Comparison of ENCODE assay signal across 10 cellular contexts in genomic region chr16:27317738-27318398, GRCh38. TPM values are rescaled to one million over a fixed set of nuclear protein-coding genes. Genes with fewer than 3 reads are reported as not detected.
A peak's percentile ranks its signal among the peaks of the same experiment; 100 is the strongest.
DNase-seq lines count a peak whose midpoint lies in the region; ATAC-seq, FAIRE-seq and TF ChIP-seq lines count a peak whose summit lies in the region.
"Had no signal": no experiment of that assay in that cellular context is flagged by ENCODE, and none has a peak within 500 bp of the region (broad histone marks: within the 10 kb centered on the region; RNA-seq: fewer than 3 reads in every experiment).

No MANE protein-coding gene starts in this region.

- no peak for DNase-seq in HFFc6
- no peak for DNase-seq in activated CD8-positive, alpha-beta memory T cell treated with anti-CD3 and anti-CD28 coated beads, Interleukin-2, amount 10 ng/mL, durations not matched to agents 7 days and 5 days
- no peak for DNase-seq in right atrium auricular region (ENCODE audit: low spot score)
- no peak for DNase-seq in stimulated activated effector memory CD8-positive, alpha-beta T cell treated with anti-CD3 and anti-CD28 coated beads, Interleukin-12 subunit alpha, Interleukin-12 subunit beta, amount 100 ng/mL, for 72 hours (ENCODE audit: low spot score in 2 of 2)
- DNase-seq in HCEC 1CT = no peak
- no peak for DNase-seq in NCI-H524 (lab: John Stamatoyannopoulos, UW)
- no peak for DNase-seq in pancreas
- DNase-seq: MG63 had no signal

- H3K4me1 ChIP-seq in right atrium auricular region = peaks cover 0 to 71% of the 10 kb centered on the region in 2 donors
- H3K4me1 ChIP-seq in pancreas = peaks cover 0 to 52% (median 18%) of the 10 kb centered on the region in 3 donors

- peak overlapping the region; percentile 49 to 90 for H3K27ac ChIP-seq in right atrium auricular region
- H3K27ac ChIP-seq in pancreas = peak overlapping the region in 2 of 4 donors; percentile 39 to 99

- 88 to 91% methylated on average over 10 of the region's 10 CpGs for WGBS in pancreas, 2 donors

- H3K27ac Mint-ChIP-seq in HFFc6 = peak overlapping the region; percentile 49
- peak overlapping the region; percentile 94 for H3K27ac Mint-ChIP-seq in activated CD8-positive, alpha-beta memory T cell treated with anti-CD3 and anti-CD28 coated beads, Interleukin-2, amount 10 ng/mL, durations not matched to agents 7 days and 5 days
- H3K27ac Mint-ChIP-seq in stimulated activated effector memory CD8-positive, alpha-beta T cell treated with anti-CD3 and anti-CD28 coated beads, Interleukin-12 subunit alpha, Interleukin-12 subunit beta, amount 100 ng/mL, for 72 hours = peak overlapping the region; percentile 91

- H3K9me3 Mint-ChIP-seq in HFFc6 = no peaks in the 10 kb centered on the region
- H3K9me3 Mint-ChIP-seq in activated CD8-positive, alpha-beta memory T cell treated with anti-CD3 and anti-CD28 coated beads, Interleukin-2, amount 10 ng/mL, durations not matched to agents 7 days and 5 days (ENCODE audit: low read depth) = no peaks in the 10 kb centered on the region
- no peaks in the 10 kb centered on the region for H3K9me3 Mint-ChIP-seq in stimulated activated effector memory CD8-positive, alpha-beta T cell treated with anti-CD3 and anti-CD28 coated beads, Interleukin-12 subunit alpha, Interleukin-12 subunit beta, amount 100 ng/mL, for 72 hours

- ATAC-seq in activated CD8-positive, alpha-beta memory T cell treated with anti-CD3 and anti-CD28 coated beads, Interleukin-2, amount 10 ng/mL, durations not matched to agents 7 days and 5 days = no peak
- peak; percentile 55 for ATAC-seq in stimulated activated effector memory CD8-positive, alpha-beta T cell treated with anti-CD3 and anti-CD28 coated beads, Interleukin-12 subunit alpha, Interleukin-12 subunit beta, amount 100 ng/mL, for 72 hours
- no peak for ATAC-seq in HG02759 (IDR thresholded peaks at IDR 0.05; ENCODE audit: unreplicated experiment)
- no peak for ATAC-seq in pancreas
- ATAC-seq: HCT116 had no signal

- no peak for TF ChIP-seq CTCF in HFFc6 (IDR thresholded peaks at IDR 0.05)
- TF ChIP-seq CTCF in right atrium auricular region (IDR thresholded peaks at IDR 0.05) = no peak
- no peak for TF ChIP-seq CTCF in pancreas (IDR thresholded peaks at IDR 0.05)

- H3K9me3 ChIP-seq in right atrium auricular region (no peaks in the 10 kb centered on the region), pancreas (no peaks in the 10 kb centered on the region)
- H3K9me3 ChIP-seq: MG63 had no signal

- intact Hi-C loops in pancreas (cut with DNase I) = no loop called here

- H3K4me3 ChIP-seq in right atrium auricular region = no peak overlapping the region
- H3K4me3 ChIP-seq in pancreas = peak overlapping the region in 1 of 4 donors; percentile 14
- H3K4me3 ChIP-seq: MG63 had no signal

- no peak overlapping the region; the same call in 1 of the 2 replicates for H3K4me3 Mint-ChIP-seq in HFFc6
- peak overlapping the region; percentile 94 for H3K4me3 Mint-ChIP-seq in activated CD8-positive, alpha-beta memory T cell treated with anti-CD3 and anti-CD28 coated beads, Interleukin-2, amount 10 ng/mL, durations not matched to agents 7 days and 5 days
- peak overlapping the region; percentile 100 for H3K4me3 Mint-ChIP-seq in stimulated activated effector memory CD8-positive, alpha-beta T cell treated with anti-CD3 and anti-CD28 coated beads, Interleukin-12 subunit alpha, Interleukin-12 subunit beta, amount 100 ng/mL, for 72 hours

- FAIRE-seq in pancreas (lab: Jason Lieb, UNC) = no peak

- H3K27me3 Mint-ChIP-seq in HFFc6 (ENCODE audit: insufficient read depth) = no peaks in the 10 kb centered on the region; the same call in 1 of the 2 replicates
- no peaks in the 10 kb centered on the region for H3K27me3 Mint-ChIP-seq in activated CD8-positive, alpha-beta memory T cell treated with anti-CD3 and anti-CD28 coated beads, Interleukin-2, amount 10 ng/mL, durations not matched to agents 7 days and 5 days

- H3K36me3 ChIP-seq in right atrium auricular region (no peaks in the 10 kb centered on the region), pancreas (no peaks in the 10 kb centered on the region)

- CTCF ChIA-PET in activated CD8-positive, alpha-beta memory T cell treated with anti-CD3 and anti-CD28 coated beads, Interleukin-2, amount 10 ng/mL, durations not matched to agents 7 days and 5 days (lab: Charles Lee) = interaction anchor here (0.9 to 6.7 kb wide), 16 partner anchors 9 to 144 kb away, joined by 3 to 116 read pairs (median 5); partner anchors contain the start of genes IL21R and NSMCE1

- H3K4me1 Mint-ChIP-seq in HFFc6 (ENCODE audit: low read depth) = peaks cover 90% of the 10 kb centered on the region
- peaks cover 74% of the 10 kb centered on the region for H3K4me1 Mint-ChIP-seq in activated CD8-positive, alpha-beta memory T cell treated with anti-CD3 and anti-CD28 coated beads, Interleukin-2, amount 10 ng/mL, durations not matched to agents 7 days and 5 days
- peaks cover 84% of the 10 kb centered on the region for H3K4me1 Mint-ChIP-seq in stimulated activated effector memory CD8-positive, alpha-beta T cell treated with anti-CD3 and anti-CD28 coated beads, Interleukin-12 subunit alpha, Interleukin-12 subunit beta, amount 100 ng/mL, for 72 hours

- H3K36me3 Mint-ChIP-seq in HFFc6 (ENCODE audit: low read depth) = peaks cover 21% of the 10 kb centered on the region
- peaks cover 60% of the 10 kb centered on the region for H3K36me3 Mint-ChIP-seq in activated CD8-positive, alpha-beta memory T cell treated with anti-CD3 and anti-CD28 coated beads, Interleukin-2, amount 10 ng/mL, durations not matched to agents 7 days and 5 days
- peaks cover 95% of the 10 kb centered on the region for H3K36me3 Mint-ChIP-seq in stimulated activated effector memory CD8-positive, alpha-beta T cell treated with anti-CD3 and anti-CD28 coated beads, Interleukin-12 subunit alpha, Interleukin-12 subunit beta, amount 100 ng/mL, for 72 hours

- no peaks in the 10 kb centered on the region for H3K27me3 ChIP-seq in right atrium auricular region
- H3K27me3 ChIP-seq in pancreas = no peaks in the 10 kb centered on the region
- H3K27me3 ChIP-seq: MG63 had no signal

RNA-seq across cellular contexts. Expression of gene IL4R, which starts 4.1 kb away (rescaled TPM):
- 10 to 100 TPM; 20.0 to 27.0 (median 23.2) TPM for total RNA-seq in HFFc6 (2021; fragmentation: NEBNext Ultra II Directional; extraction: Animal tissue kit (Norgen Biotek cat#: 25700))
- total RNA-seq in activated CD8-positive, alpha-beta memory T cell treated with anti-CD3 and anti-CD28 coated beads, Interleukin-2, amount 10 ng/mL, durations not matched to agents 7 days and 5 days = 100 to 1,000 TPM; 155 to 190 TPM
- total RNA-seq in right atrium auricular region (10 to 100 TPM; 11.9 to 35.5 TPM), pancreas (10 to 100 TPM; 16.0 to 58.7 (median 19.7) TPM)
- 10 to 100 TPM; 38.1 to 49.7 TPM for polyA plus RNA-seq in pancreas

RNA-seq across cellular contexts. Expression of gene NSMCE1, which starts 49.3 kb away (rescaled TPM):
- 10 to 100 TPM; 63.6 to 71.3 (median 66.5) TPM for total RNA-seq in HFFc6 (2021; fragmentation: NEBNext Ultra II Directional; extraction: Animal tissue kit (Norgen Biotek cat#: 25700))
- 10 to 100 TPM; 75.9 to 94.0 TPM for total RNA-seq in activated CD8-positive, alpha-beta memory T cell treated with anti-CD3 and anti-CD28 coated beads, Interleukin-2, amount 10 ng/mL, durations not matched to agents 7 days and 5 days
- total RNA-seq in right atrium auricular region = 10 to 100 TPM; 24.0 to 35.8 TPM
- total RNA-seq in pancreas = 10 to 100 TPM; 27.6 to 37.7 (median 31.7) TPM
- 10 to 100 TPM; 30.0 to 37.9 TPM for polyA plus RNA-seq in pancreas
